8 cellular contexts compared by ENCODE assay signal in the genomic region with DNA sequence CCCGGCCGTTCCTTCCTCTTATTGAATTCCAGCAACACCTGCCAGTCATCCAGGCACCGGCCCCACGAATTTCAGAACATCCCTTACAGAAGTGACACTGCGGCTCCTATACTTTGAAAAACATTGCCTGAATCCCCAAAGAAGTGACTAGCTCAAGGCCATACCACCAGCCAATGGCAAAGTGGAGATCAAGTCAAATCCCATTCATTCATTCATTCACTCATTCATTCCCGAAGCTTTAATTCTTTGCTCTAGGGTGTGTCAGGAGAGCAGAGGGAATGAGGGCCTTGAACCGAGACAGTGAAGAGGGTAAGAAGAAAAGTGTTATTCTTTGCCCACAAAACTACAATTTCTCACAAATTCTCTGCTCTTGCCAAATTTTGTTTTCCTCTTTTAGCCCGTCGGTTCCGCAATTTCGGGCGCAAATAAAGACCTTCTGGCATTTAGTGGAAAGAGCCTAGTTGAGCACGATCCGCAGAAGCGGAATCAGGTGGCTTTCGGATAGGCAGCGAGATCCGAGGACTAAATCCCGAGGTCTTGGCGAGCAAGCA. TPM values are rescaled to one million over a fixed set of nuclear protein-coding genes. Genes with fewer than 3 reads are reported as not detected.
A peak's percentile ranks its signal among the peaks of the same experiment; 100 is the strongest.
DNase-seq lines count a peak whose midpoint lies in the region; ATAC-seq and TF ChIP-seq lines count a peak whose summit lies in the region.

No MANE protein-coding gene starts in this region.

- peak overlapping the region; percentile 56 for H2AFZ ChIP-seq in neural cell (ENCODE audit: low read depth, low read length)

- peaks cover 11% of the 10 kb centered on the region for H3K4me1 ChIP-seq in CD4-positive, CD25-positive, alpha-beta regulatory T cell (ENCODE audit: control insufficient read depth, insufficient read depth, low read length, poor library complexity, severe bottlenecking)

- no peaks in the 10 kb centered on the region for H3K27me3 ChIP-seq in CD4-positive, CD25-positive, alpha-beta regulatory T cell (ENCODE audit: control insufficient read depth, insufficient read depth, low read length)
- no peaks in the 10 kb centered on the region for H3K27me3 ChIP-seq in neural cell (ENCODE audit: insufficient read depth, low read depth, low read length)

- H3K27ac Mint-ChIP-seq in CD4-positive, CD25-positive, alpha-beta regulatory T cell, result no peak overlapping the region

- H3K4me1 Mint-ChIP-seq in CD4-positive, CD25-positive, alpha-beta regulatory T cell, result peaks cover 0 to 23% (median 7%) of the 10 kb centered on the region in 4 donors

- TF ChIP-seq RAD21 in neural cell (conservative IDR thresholded peaks at IDR 0.05), result no peak

- peak overlapping the region; percentile 13 for H3K4me3 ChIP-seq in CD4-positive, CD25-positive, alpha-beta regulatory T cell (ENCODE audit: low read depth, low read length)
- H3K4me3 ChIP-seq in neural cell (ENCODE audit: low read length), result peak overlapping the region; percentile 76

- no peak overlapping the region for H3K27ac ChIP-seq in CD4-positive, CD25-positive, alpha-beta regulatory T cell (ENCODE audit: insufficient read depth, low read length, poor library complexity, severe bottlenecking)
- no peak overlapping the region for H3K27ac ChIP-seq in neural cell (ENCODE audit: low read length)

- H3K36me3 Mint-ChIP-seq in CD4-positive, CD25-positive, alpha-beta regulatory T cell, result no peaks in the 10 kb centered on the region

- peak overlapping the region; percentile 48 for H3K9ac ChIP-seq in neural cell (ENCODE audit: low read length)

- no peaks in the 10 kb centered on the region for H4K20me1 ChIP-seq in neural cell (ENCODE audit: insufficient read depth)

- no peak for DNase-seq in CD4-positive, CD25-positive, alpha-beta regulatory T cell
- DNase-seq in MV-4-11 (lab: John Stamatoyannopoulos, UW) (peak; percentile 72), dermis blood vessel endothelial cell (peak; percentile 14), NCI-H748 treated with DMSO at 0.1 percent for 48 hours (lab: John Stamatoyannopoulos, UW) (no peak), hippocampal formation (lab: John Stamatoyannopoulos, UW) (no peak)

- no peak overlapping the region for H3K4me2 ChIP-seq in neural cell (ENCODE audit: low read length)

- peaks cover 0 to 3% (median 0%) of the 10 kb centered on the region in 7 donors for H3K9me3 Mint-ChIP-seq in CD4-positive, CD25-positive, alpha-beta regulatory T cell

- no peak for ATAC-seq in CD4-positive, CD25-positive, alpha-beta regulatory T cell (ENCODE audit: low read depth in 2 of 2)
- no peak for ATAC-seq in GM21723 (IDR thresholded peaks at IDR 0.05; ENCODE audit: unreplicated experiment)
- ATAC-seq in HG02610 (IDR thresholded peaks at IDR 0.05; ENCODE audit: unreplicated experiment), result no peak

- no peak for TF ChIP-seq CTCF in neural cell (IDR thresholded peaks at IDR 0.05; ENCODE audit: poor library complexity, severe bottlenecking)

- peaks cover 10% of the 10 kb centered on the region for H3K27me3 Mint-ChIP-seq in CD4-positive, CD25-positive, alpha-beta regulatory T cell

- no peak for TF ChIP-seq EP300 in neural cell (conservative IDR thresholded peaks at IDR 0.05; ENCODE audit: poor library complexity, severe bottlenecking)

- H3K9me3 ChIP-seq in CD4-positive, CD25-positive, alpha-beta regulatory T cell (ENCODE audit: control insufficient read depth in 2 of 2, low read length in 2 of 2), result no peaks in the 10 kb centered on the region
- H3K9me3 ChIP-seq in neural cell (ENCODE audit: low read length), result no peaks in the 10 kb centered on the region

- H3K79me2 ChIP-seq in neural cell (replicated peaks; ENCODE audit: insufficient read depth, low read length), result peaks cover 14% of the 10 kb centered on the region

- H3K4me3 Mint-ChIP-seq in CD4-positive, CD25-positive, alpha-beta regulatory T cell, result peak overlapping the region; percentile 79 to 91 (median 82)

- no peaks in the 10 kb centered on the region for H3K36me3 ChIP-seq in CD4-positive, CD25-positive, alpha-beta regulatory T cell (ENCODE audit: control insufficient read depth, insufficient read depth, low read length)
- no peaks in the 10 kb centered on the region for H3K36me3 ChIP-seq in neural cell (ENCODE audit: insufficient read depth, low read length)

- no peaks in the 10 kb centered on the region for H3K9me2 ChIP-seq in neural cell (ENCODE audit: insufficient read depth, low read length)

- no peaks in the 10 kb centered on the region for H3F3A ChIP-seq in neural cell (ENCODE audit: insufficient read depth, low read length, poor library complexity, severe bottlenecking)

TF ChIP-seq in neural cell, 6 proteins besides CTCF, POLR2A, EP300 and RAD21:
- TF ChIP-seq, protein P1, sequence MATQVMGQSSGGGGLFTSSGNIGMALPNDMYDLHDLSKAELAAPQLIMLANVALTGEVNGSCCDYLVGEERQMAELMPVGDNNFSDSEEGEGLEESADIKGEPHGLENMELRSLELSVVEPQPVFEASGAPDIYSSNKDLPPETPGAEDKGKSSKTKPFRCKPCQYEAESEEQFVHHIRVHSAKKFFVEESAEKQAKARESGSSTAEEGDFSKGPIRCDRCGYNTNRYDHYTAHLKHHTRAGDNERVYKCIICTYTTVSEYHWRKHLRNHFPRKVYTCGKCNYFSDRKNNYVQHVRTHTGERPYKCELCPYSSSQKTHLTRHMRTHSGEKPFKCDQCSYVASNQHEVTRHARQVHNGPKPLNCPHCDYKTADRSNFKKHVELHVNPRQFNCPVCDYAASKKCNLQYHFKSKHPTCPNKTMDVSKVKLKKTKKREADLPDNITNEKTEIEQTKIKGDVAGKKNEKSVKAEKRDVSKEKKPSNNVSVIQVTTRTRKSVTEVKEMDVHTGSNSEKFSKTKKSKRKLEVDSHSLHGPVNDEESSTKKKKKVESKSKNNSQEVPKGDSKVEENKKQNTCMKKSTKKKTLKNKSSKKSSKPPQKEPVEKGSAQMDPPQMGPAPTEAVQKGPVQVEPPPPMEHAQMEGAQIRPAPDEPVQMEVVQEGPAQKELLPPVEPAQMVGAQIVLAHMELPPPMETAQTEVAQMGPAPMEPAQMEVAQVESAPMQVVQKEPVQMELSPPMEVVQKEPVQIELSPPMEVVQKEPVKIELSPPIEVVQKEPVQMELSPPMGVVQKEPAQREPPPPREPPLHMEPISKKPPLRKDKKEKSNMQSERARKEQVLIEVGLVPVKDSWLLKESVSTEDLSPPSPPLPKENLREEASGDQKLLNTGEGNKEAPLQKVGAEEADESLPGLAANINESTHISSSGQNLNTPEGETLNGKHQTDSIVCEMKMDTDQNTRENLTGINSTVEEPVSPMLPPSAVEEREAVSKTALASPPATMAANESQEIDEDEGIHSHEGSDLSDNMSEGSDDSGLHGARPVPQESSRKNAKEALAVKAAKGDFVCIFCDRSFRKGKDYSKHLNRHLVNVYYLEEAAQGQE (IDR thresholded peaks at IDR 0.05; ENCODE audit: borderline replicate concordance), result no peak
- TF ChIP-seq POLR2AphosphoS5 (IDR thresholded peaks at IDR 0.05), result no peak
- TF ChIP-seq TAF1 (IDR thresholded peaks at IDR 0.05; ENCODE audit: low read depth), result no peak
- no peak for TF ChIP-seq SMC3 (conservative IDR thresholded peaks at IDR 0.05; ENCODE audit: poor library complexity)
- TF ChIP-seq MXI1 (conservative IDR thresholded peaks at IDR 0.05; ENCODE audit: poor library complexity, severe bottlenecking), result no peak
- no peak for TF ChIP-seq EZH2 (IDR thresholded peaks at IDR 0.05; ENCODE audit: borderline replicate concordance, insufficient read depth, low read length, poor library complexity, severe bottlenecking)

RNA-seq across cellular contexts. Expression of a gene that starts 0.8 kb away (rescaled TPM):
- 11.5 TPM for total RNA-seq in CD4-positive, CD25-positive, alpha-beta regulatory T cell
- 1 to 10 TPM; 3.5 to 8.4 (median 4.0) TPM for polyA plus RNA-seq in CD4-positive, CD25-positive, alpha-beta regulatory T cell
- 28.4 and 35.9 TPM in 2 replicates for total RNA-seq in dermis blood vessel endothelial cell
- 234 and 249 TPM in 2 replicates for polyA plus RNA-seq in neural cell
- polyA minus RNA-seq in neural cell, result 90.1 and 115 TPM in 2 replicates

Comparison
In these comparisons a context has a peak if more than half of its experiments do, and no peak if none do; other contexts are left out.
1. DNase-seq: peak in MV-4-11 (single experiment) and dermis blood vessel endothelial cell (single experiment); none in CD4-positive, CD25-positive, alpha-beta regulatory T cell (0 of 3), NCI-H748 treated with DMSO at 0.1 percent for 48 hours (single experiment) and hippocampal formation (0 of 2).